In genomic region chr17:75325827-75326586, GRCh38 we compare ENCODE assay signal across 9 cellular contexts. TPM values are rescaled to one million over a fixed set of nuclear protein-coding genes. Genes with fewer than 3 reads are reported as not detected.
DNase-seq lines count a peak whose midpoint lies in the region; ATAC-seq and TF ChIP-seq lines count a peak whose summit lies in the region.
"Had no signal": no experiment of that assay in that cellular context is flagged by ENCODE, and none has a peak within 500 bp of the region (broad histone marks: within the 10 kb centered on the region; RNA-seq: fewer than 3 reads in every experiment).

No MANE protein-coding gene starts in this region.

- ATAC-seq in left lobe of liver (no peak), GM18858 (IDR thresholded peaks at IDR 0.05; ENCODE audit: unreplicated experiment) (no peak)

- peak overlapping the region in 1 of 2 donors; percentile 55 for H3K4me3 Mint-ChIP-seq in CD14-positive monocyte
- H3K4me3 Mint-ChIP-seq in brain, result no peak overlapping the region
- no peak overlapping the region for H3K4me3 Mint-ChIP-seq in mesothelial cell of epicardium

- H3K4me1 Mint-ChIP-seq in CD14-positive monocyte (peaks cover 54% of the 10 kb centered on the region), brain (peaks cover 5% of the 10 kb centered on the region), mesothelial cell of epicardium (no peaks in the 10 kb centered on the region)

- H3K36me3 Mint-ChIP-seq in CD14-positive monocyte (peaks cover 55 to 80% of the 10 kb centered on the region in 2 donors), brain (peaks cover 49% of the 10 kb centered on the region), mesothelial cell of epicardium (peaks cover 17% of the 10 kb centered on the region)

- no peaks in the 10 kb centered on the region for H3K27me3 Mint-ChIP-seq in CD14-positive monocyte (ENCODE audit: low read depth in 3 of 3)
- H3K27me3 Mint-ChIP-seq in brain, result no peaks in the 10 kb centered on the region
- no peaks in the 10 kb centered on the region for H3K27me3 Mint-ChIP-seq in mesothelial cell of epicardium (ENCODE audit: low read depth)

- TF ChIP-seq CTCF in CD14-positive monocyte (IDR thresholded peaks at IDR 0.05), result no peak
- TF ChIP-seq CTCF in brain (conservative IDR thresholded peaks at IDR 0.05), result no peak
- TF ChIP-seq CTCF in mesothelial cell of epicardium (IDR thresholded peaks at IDR 0.05; ENCODE audit: unreplicated experiment), result no peak

- H2AFZ ChIP-seq in Karpas-422 (ENCODE audit: low read length), result no peak overlapping the region

- DNase-seq in CD14-positive monocyte (ENCODE audit: low spot score) (no peak), Karpas-422 (peak; percentile 40), mesothelial cell of epicardium (ENCODE audit: low spot score in 2 of 2, unreplicated experiment in 2 of 2) (no peak), left lobe of liver (ENCODE audit: low spot score) (no peak), RPMI8226 (no peak), NCI-H146 treated with DMSO at 0.1 percent for 48 hours (lab: John Stamatoyannopoulos, UW; ENCODE audit: unreplicated experiment) (no peak)
- DNase-seq: amniotic stem cell had no signal

- peaks cover 11% of the 10 kb centered on the region; the same call in 1 of the 2 replicates for H3K36me3 ChIP-seq in Karpas-422 (ENCODE audit: insufficient read depth, low read length)

- H3K79me2 ChIP-seq in Karpas-422 (ENCODE audit: low read length), result peaks cover 54% of the 10 kb centered on the region

- intact Hi-C loops in CD14-positive monocyte (cut with micrococcal nuclease), result loop anchor here in 1 of 2 donors (5.0 kb wide), 1 partner anchor 34 kb away; no protein-coding TSS in a partner anchor

- peak overlapping the region; percentile 32 for H3K27ac ChIP-seq in Karpas-422 (ENCODE audit: low read length)

- no peaks in the 10 kb centered on the region for H3K9me2 ChIP-seq in Karpas-422 (replicated peaks; ENCODE audit: insufficient read depth, low read length)

- H3K4me1 ChIP-seq in Karpas-422 (ENCODE audit: low read length), result peaks cover 25% of the 10 kb centered on the region

- peak overlapping the region; percentile 76 to 90 (median 86) for H3K27ac Mint-ChIP-seq in CD14-positive monocyte
- peak overlapping the region in 3 of 5 experiments; percentile 27 to 38 (median 33) for H3K27ac Mint-ChIP-seq in brain
- H3K27ac Mint-ChIP-seq in mesothelial cell of epicardium, result peak overlapping the region; percentile 30

- no peak overlapping the region for H3K4me2 ChIP-seq in Karpas-422 (ENCODE audit: low read depth, low read length, poor library complexity, severe bottlenecking)

- H3K9ac ChIP-seq in Karpas-422 (ENCODE audit: low read length), result no peak overlapping the region

- no peak overlapping the region for H3K4me3 ChIP-seq in Karpas-422 (ENCODE audit: low read length)

- H3K9me3 ChIP-seq in Karpas-422 (ENCODE audit: low read length), result no peaks in the 10 kb centered on the region

- peaks cover 0 to 3% (median 0%) of the 10 kb centered on the region in 7 donors for H3K9me3 Mint-ChIP-seq in CD14-positive monocyte
- H3K9me3 Mint-ChIP-seq in brain, result no peaks in the 10 kb centered on the region
- H3K9me3 Mint-ChIP-seq in mesothelial cell of epicardium, result no peaks in the 10 kb centered on the region

- no peaks in the 10 kb centered on the region for H3K27me3 ChIP-seq in Karpas-422 (ENCODE audit: low read length)

- H4K20me1 ChIP-seq in Karpas-422 (ENCODE audit: insufficient read depth, low read depth, low read length), result peaks cover 3% of the 10 kb centered on the region; the same call in 1 of the 2 replicates

RNA-seq across cellular contexts. Expression of gene SLC25A19, which starts 36.8 kb away (rescaled TPM):
- 10 to 100 TPM; 14.4 to 18.8 TPM for polyA plus RNA-seq in CD14-positive monocyte
- total RNA-seq in Karpas-422 (2014; rRNA removed; shearing (Covaris generic); ENCODE audit: low replicate concordance), result 36.5 and 43.1 TPM in 2 replicates
- 22.0 TPM for polyA plus RNA-seq in brain (ENCODE audit: insufficient read depth, low read depth, low replicate concordance)
- 9.8 to 10.4 TPM (median 10.3 TPM) in 3 replicates for total RNA-seq in mesothelial cell of epicardium
- total RNA-seq in left lobe of liver, result 3.6 TPM

RNA-seq across cellular contexts. Expression of gene MIF4GD, which starts 55.0 kb away (rescaled TPM):
- polyA plus RNA-seq in CD14-positive monocyte (100 to 1,000 TPM in 1 of 2 donors, 10 to 100 TPM in 1; 80.6 to 103 TPM), brain (ENCODE audit: insufficient read depth, low read depth, low replicate concordance) (47.6 TPM)
- 44.4 and 63.3 TPM in 2 replicates for total RNA-seq in Karpas-422 (2014; rRNA removed; shearing (Covaris generic); ENCODE audit: low replicate concordance)
- total RNA-seq in mesothelial cell of epicardium (10.6 to 11.5 TPM (median 11.2 TPM) in 3 replicates), left lobe of liver (7.7 TPM)

Comparison
In these comparisons a context has a peak if more than half of its experiments do, and no peak if none do; other contexts are left out.
1. H3K27ac Mint-ChIP-seq: peak in every context shown above with its lines; median percentile 86 in CD14-positive monocyte; 33 in brain; 30 in mesothelial cell of epicardium.